18 cellular contexts compared by ENCODE assay signal in genomic region chr10:95399167-95399566, GRCh38.
DNase-seq lines count a peak whose midpoint lies in the region; TF ChIP-seq lines count a peak whose summit lies in the region.
"Had no signal": no experiment of that assay in that cellular context is flagged by ENCODE, and none has a peak within 500 bp of the region (broad histone marks: within the 10 kb centered on the region; RNA-seq: fewer than 3 reads in every experiment).

No MANE protein-coding gene starts in this region.

- TF ChIP-seq CTCF in OCI-LY7 (conservative IDR thresholded peaks at IDR 0.05; ENCODE audit: low read length) = no peak
- no peak for TF ChIP-seq CTCF in WERI-Rb-1 (IDR thresholded peaks at IDR 0.05; ENCODE audit: low read depth, low read length)

- H3K79me2 ChIP-seq in OCI-LY7 (ENCODE audit: insufficient read depth, low read depth, low read length) = no peaks in the 10 kb centered on the region

- H3K36me3 ChIP-seq in muscle layer of colon (ENCODE audit: insufficient read depth, low read length) = peaks cover 76% of the 10 kb centered on the region
- peaks cover 44 to 88% (median 72%) of the 10 kb centered on the region in 5 donors for H3K36me3 ChIP-seq in subcutaneous abdominal adipose tissue (ENCODE audit: control insufficient read depth in 5 of 5, insufficient read depth in 5 of 5, low read length in 5 of 5)
- H3K36me3 ChIP-seq in OCI-LY7 (ENCODE audit: insufficient read depth, low read length) = no peaks in the 10 kb centered on the region
- H3K36me3 ChIP-seq in WERI-Rb-1 = no peaks in the 10 kb centered on the region

- CTCF ChIA-PET in OCI-LY7 (lab: Charles Lee; ENCODE audit: unreplicated experiment) = no interaction called here

- DNase-seq in caudate nucleus (lab: John Stamatoyannopoulos, UW) (no peak), OCI-LY7 (ENCODE audit: low spot score) (no peak), WERI-Rb-1 (no peak)
- no peak for DNase-seq in activated CD4-positive, alpha-beta T cell treated with anti-CD3 and anti-CD28 coated beads for 4 hours
- DNase-seq: ACHN, DMS 273 treated with DMSO at 0.1 percent for 48 hours, DND-41, GOT3, KBM-7, NCI-H1105 treated with DMSO at 0.1 percent for 48 hours, NCI-H1694, NCI-H774, OCI-M1, SIG-M5 had no signal

- no TSS peak for BruUV-seq in OCI-LY7 (replicated peaks; lab: Mats Ljungman, UMichigan)

- no peaks in the 10 kb centered on the region for H4K20me1 ChIP-seq in OCI-LY7 (ENCODE audit: insufficient read depth, low read length)

- no peaks in the 10 kb centered on the region for H3K9me2 ChIP-seq in OCI-LY7 (ENCODE audit: insufficient read depth, low read length)

- H3K4me3 ChIP-seq in muscle layer of colon (ENCODE audit: low read depth in 1 of 2, low read length in 2 of 2) (no peak overlapping the region), subcutaneous abdominal adipose tissue (ENCODE audit: low read depth in 1 of 5, low read length in 5 of 5) (no peak overlapping the region), OCI-LY7 (ENCODE audit: low read depth, low read length, poor library complexity, severe bottlenecking) (no peak overlapping the region), WERI-Rb-1 (ENCODE audit: low read depth, low read length) (no peak overlapping the region)

- H3K9ac ChIP-seq in muscle layer of colon (ENCODE audit: low read length) = no peak overlapping the region
- peak overlapping the region in 1 of 5 donors; percentile 10 for H3K9ac ChIP-seq in subcutaneous abdominal adipose tissue (ENCODE audit: low read length in 5 of 5)

- H3K27me3 ChIP-seq in muscle layer of colon (ENCODE audit: control insufficient read depth in 1 of 2, insufficient read depth in 2 of 2, low read length in 2 of 2) (no peaks in the 10 kb centered on the region), subcutaneous abdominal adipose tissue (ENCODE audit: control insufficient read depth in 5 of 5, insufficient read depth in 4 of 5, low read length in 5 of 5) (no peaks in the 10 kb centered on the region), WERI-Rb-1 (ENCODE audit: insufficient read depth, low read depth, severe bottlenecking) (no peaks in the 10 kb centered on the region)

- H3K4me1 ChIP-seq in muscle layer of colon (ENCODE audit: insufficient read depth, low read length) (peaks cover 75% of the 10 kb centered on the region), subcutaneous abdominal adipose tissue (ENCODE audit: control insufficient read depth in 5 of 5, insufficient read depth in 5 of 5, low read length in 5 of 5) (peaks cover 2 to 39% (median 36%) of the 10 kb centered on the region in 5 donors), OCI-LY7 (ENCODE audit: insufficient read depth, low read length, poor library complexity, severe bottlenecking) (no peaks in the 10 kb centered on the region)

- intact Hi-C loops in OCI-LY7 (cut with micrococcal nuclease; ENCODE audit: unreplicated experiment) = no loop called here

- POLR2A ChIA-PET in OCI-LY7 (lab: Charles Lee) = interaction anchor here (0.6 to 1.2 kb wide), 4 partner anchors 11 to 129 kb away, joined by 3 to 6 read pairs (median 4); no protein-coding TSS in a partner anchor

- H3K9me3 ChIP-seq in muscle layer of colon (ENCODE audit: low read length) (no peaks in the 10 kb centered on the region), subcutaneous abdominal adipose tissue (ENCODE audit: control insufficient read depth in 5 of 5, low read length in 5 of 5) (no peaks in the 10 kb centered on the region), OCI-LY7 (ENCODE audit: low read length) (no peaks in the 10 kb centered on the region), WERI-Rb-1 (ENCODE audit: severe bottlenecking) (no peaks in the 10 kb centered on the region)

- H3K4me2 ChIP-seq in OCI-LY7 (ENCODE audit: low read length) = no peak overlapping the region

- no peak overlapping the region for H2AFZ ChIP-seq in OCI-LY7 (ENCODE audit: low read length)

- peak overlapping the region; percentile 4 for H3K27ac ChIP-seq in angular gyrus (ENCODE audit: low read depth, low read length)
- H3K27ac ChIP-seq in caudate nucleus (ENCODE audit: low read depth, low read length) = peak overlapping the region; percentile 63
- H3K27ac ChIP-seq in muscle layer of colon (ENCODE audit: low read depth, low read length) = peak overlapping the region; percentile 48
- H3K27ac ChIP-seq in subcutaneous abdominal adipose tissue (ENCODE audit: low read depth, low read length) = peak overlapping the region; percentile 99
- H3K27ac ChIP-seq in OCI-LY7 (ENCODE audit: low read depth, low read length, poor library complexity, severe bottlenecking) = no peak overlapping the region
- H3K27ac ChIP-seq in WERI-Rb-1 = no peak overlapping the region
- H3K27ac ChIP-seq: C4-2B had no signal

Comparison
In these comparisons a context has a peak if more than half of its experiments do, and no peak if none do; other contexts are left out.
1. H3K27ac ChIP-seq: peak in angular gyrus (single experiment), caudate nucleus (single experiment), muscle layer of colon (single experiment) and subcutaneous abdominal adipose tissue (single experiment); none in OCI-LY7 (single experiment) and WERI-Rb-1 (single experiment).